25 cellular contexts compared by ENCODE assay signal in genomic region chr7:152949790-152950189, GRCh38.
DNase-seq lines count a peak whose midpoint lies in the region; ATAC-seq, FAIRE-seq and TF ChIP-seq lines count a peak whose summit lies in the region.
"Had no signal": no experiment of that assay in that cellular context is flagged by ENCODE, and none has a peak within 500 bp of the region (broad histone marks: within the 10 kb centered on the region; RNA-seq: fewer than 3 reads in every experiment).

No MANE protein-coding gene starts in this region.

- H4K5ac ChIP-seq in IMR-90 (ENCODE audit: low read depth, low read length): no peak overlapping the region
- no peak overlapping the region for H4K5ac ChIP-seq in mesendoderm (ENCODE audit: low read length)

- peak; percentile 91 for FAIRE-seq in bronchial epithelial cell (lab: Jason Lieb, UNC)
- no peak for FAIRE-seq in HepG2 (lab: Jason Lieb, UNC)
- FAIRE-seq: GM12878, GM12892, GM18507, GM19239 had no signal

- dilution Hi-C loops in IMR-90 (cut with HindIII; ENCODE audit: low sequenced_read_pairs, unreplicated experiment): no loop called here

- H3K4me3 ChIP-seq in IMR-90 (ENCODE audit: insufficient read depth, low read depth, low read length): no peak overlapping the region
- no peak overlapping the region for H3K4me3 ChIP-seq in bronchial epithelial cell (ENCODE audit: low read depth, low read length)
- no peak overlapping the region for H3K4me3 ChIP-seq in mesendoderm (ENCODE audit: low read length)
- H3K4me3 ChIP-seq in HepG2 (replicated peaks in 1 of 3; ENCODE audit: insufficient read depth in 1 of 3, low read depth in 2 of 3, low read length in 3 of 3): no peak overlapping the region
- H3K4me3 ChIP-seq: BLaER1, GM12878 had no signal

- no peaks in the 10 kb centered on the region for H3K27me3 ChIP-seq in IMR-90 (ENCODE audit: control insufficient read depth, insufficient read depth, low read length)
- H3K27me3 ChIP-seq in bronchial epithelial cell (ENCODE audit: control insufficient read depth, insufficient read depth, low read length): no peaks in the 10 kb centered on the region
- no peaks in the 10 kb centered on the region for H3K27me3 ChIP-seq in mesendoderm (ENCODE audit: insufficient read depth, low read length, poor library complexity)
- H3K27me3 ChIP-seq in HepG2 (ENCODE audit: control insufficient read depth in 1 of 2, insufficient read depth in 2 of 2, low read length in 2 of 2): peaks cover 0 to 8% of the 10 kb centered on the region in 2 experiments; a peak in 2 of 5 replicates
- H3K27me3 ChIP-seq: BLaER1 had no signal

- peak overlapping the region; percentile 55 for H2AK9ac ChIP-seq in IMR-90 (replicated peaks; ENCODE audit: low read depth, low read length, poor library complexity)

- H2BK20ac ChIP-seq in IMR-90 (ENCODE audit: low read depth, low read length): no peak overlapping the region

- H3K18ac ChIP-seq in IMR-90 (ENCODE audit: low read depth, low read length) (no peak overlapping the region), mesendoderm (ENCODE audit: low read length) (no peak overlapping the region)

- H3K27ac ChIP-seq in IMR-90 (ENCODE audit: insufficient read depth, low read length): no peak overlapping the region
- no peak overlapping the region for H3K27ac ChIP-seq in mesendoderm (ENCODE audit: low read depth, low read length)
- no peak overlapping the region for H3K27ac ChIP-seq in HepG2 (ENCODE audit: extremely low read length, insufficient read depth, low read length)
- H3K27ac ChIP-seq: BLaER1 had no signal

- H4K91ac ChIP-seq in IMR-90 (ENCODE audit: insufficient read depth, low read depth, low read length): no peak overlapping the region

- H3K4me2 ChIP-seq in IMR-90 (ENCODE audit: low read depth, low read length) (no peak overlapping the region), mesendoderm (ENCODE audit: low read length) (no peak overlapping the region), HepG2 (ENCODE audit: low read depth, low read length) (no peak overlapping the region)
- H3K4me2 ChIP-seq: BLaER1 had no signal

- no peaks in the 10 kb centered on the region for H3K79me1 ChIP-seq in IMR-90 (ENCODE audit: low read depth in 1 of 2, low read length in 2 of 2)
- H3K79me1 ChIP-seq in mesendoderm (ENCODE audit: low read length): no peaks in the 10 kb centered on the region

- H3K79me2 ChIP-seq in mesendoderm (ENCODE audit: control insufficient read depth, insufficient read depth, low read length) (no peaks in the 10 kb centered on the region), HepG2 (ENCODE audit: insufficient read depth, low read length) (no peaks in the 10 kb centered on the region)

- H3K4ac ChIP-seq in IMR-90 (ENCODE audit: low read depth, low read length): no peak overlapping the region
- no peak overlapping the region for H3K4ac ChIP-seq in mesendoderm (ENCODE audit: low read depth, low read length)

- H3K9me3 ChIP-seq in IMR-90 (ENCODE audit: control insufficient read depth, insufficient read depth, low read length): peaks cover 11% of the 10 kb centered on the region
- no peaks in the 10 kb centered on the region for H3K9me3 ChIP-seq in HepG2 (ENCODE audit: low read length)
- H3K9me3 ChIP-seq: BE2C had no signal

- BruUV-seq in IMR-90 (replicated peaks; lab: Mats Ljungman, UMichigan) (no TSS peak), HepG2 (replicated peaks; lab: Mats Ljungman, UMichigan) (no TSS peak)

- no peaks in the 10 kb centered on the region for H3K9me1 ChIP-seq in IMR-90 (ENCODE audit: insufficient read depth, low read length)

- ATAC-seq in IMR-90 (ENCODE audit: low read depth) (no peak), HepG2 (no peak), HG02763 (IDR thresholded peaks at IDR 0.05; ENCODE audit: unreplicated experiment) (no peak)
- ATAC-seq: GM12878 had no signal

- TF ChIP-seq POLR2A in IMR-90 (IDR thresholded peaks at IDR 0.05; ENCODE audit: low read depth, low read length): no peak
- no peak for TF ChIP-seq POLR2A in HepG2 (IDR thresholded peaks at IDR 0.05; ENCODE audit: insufficient read depth in 1 of 2, low read depth in 2 of 2, low read length in 2 of 2)

- H3K9ac ChIP-seq in IMR-90 (ENCODE audit: low read depth, low read length) (no peak overlapping the region), mesendoderm (ENCODE audit: low read length) (no peak overlapping the region), HepG2 (ENCODE audit: insufficient read depth, low read depth, low read length) (no peak overlapping the region)
- H3K9ac ChIP-seq: BLaER1 had no signal

- H3K36me3 ChIP-seq in IMR-90 (ENCODE audit: control insufficient read depth, insufficient read depth, low read length) (no peaks in the 10 kb centered on the region), bronchial epithelial cell (ENCODE audit: control insufficient read depth, insufficient read depth, low read length) (no peaks in the 10 kb centered on the region), mesendoderm (ENCODE audit: control insufficient read depth, insufficient read depth, low read length) (no peaks in the 10 kb centered on the region), HepG2 (replicated peaks in 1 of 2; ENCODE audit: control insufficient read depth in 1 of 2, insufficient read depth in 2 of 2, low read length in 2 of 2) (no peaks in the 10 kb centered on the region)
- H3K36me3 ChIP-seq: BE2C, BLaER1 had no signal

- in situ Hi-C loops in IMR-90 (cut with MboI; ENCODE audit: low sequenced_read_pairs) (no loop called here), HepG2 (cut with HindIII; ENCODE audit: extremely low pct_ligation_motif_present, low pct_unique_long_range_greater_than_20kb) (no loop called here)

- TF ChIP-seq EP300 in HepG2 (IDR thresholded peaks at IDR 0.05; ENCODE audit: low read depth in 2 of 2, low read length in 2 of 2) (no peak), HepG2 (CRISPR knock-in tag; IDR thresholded peaks at IDR 0.05; ENCODE audit: borderline replicate concordance) (no peak)

- DNase-seq in IMR-90 (no peak), bronchial epithelial cell (ENCODE audit: low read depth) (no peak), mesendoderm (peak; percentile 16), HepG2 (ENCODE audit: low spot score) (no peak), NCI-H2107 (lab: John Stamatoyannopoulos, UW) (no peak)
- DNase-seq: 8988T; ACHN; BE2C; C1 segment of cervical spinal cord; CD4-positive, alpha-beta memory T cell; CD4-positive, CD25-positive, alpha-beta regulatory T cell; CD8-positive, alpha-beta memory T cell; COR-L47; DMS 273 treated with DMSO at 0.1 percent for 48 hours; DMS53; DMS79; DND-41; EL; GDM1 had no signal

- intact Hi-C loops in IMR-90 (cut with micrococcal nuclease): no loop called here
- intact Hi-C loops in HepG2 (cut with micrococcal nuclease; ENCODE audit: unreplicated experiment): no loop called here

- no peak overlapping the region for H3K14ac ChIP-seq in IMR-90 (replicated peaks; ENCODE audit: low read depth, low read length)

- no peak overlapping the region for H2AFZ ChIP-seq in IMR-90 (replicated peaks; ENCODE audit: low read length, poor library complexity)
- H2AFZ ChIP-seq in HepG2 (ENCODE audit: low read length): no peak overlapping the region

- no peak overlapping the region for H2BK120ac ChIP-seq in IMR-90 (ENCODE audit: low read depth, low read length)
- no peak overlapping the region for H2BK120ac ChIP-seq in mesendoderm (ENCODE audit: low read depth, low read length)

- no peaks in the 10 kb centered on the region for H4K20me1 ChIP-seq in IMR-90 (ENCODE audit: insufficient read depth, low read length)
- no peaks in the 10 kb centered on the region for H4K20me1 ChIP-seq in HepG2 (ENCODE audit: insufficient read depth, low read length)
- H4K20me1 ChIP-seq: BLaER1 had no signal

- CTCF ChIA-PET in IMR-90 (lab: Yijun Ruan, JAX): interaction anchor here (0.6 kb wide), 1 partner anchor 14 kb away, joined by 5 read pairs; no protein-coding TSS in a partner anchor
- CTCF ChIA-PET in HepG2 (lab: Yijun Ruan, JAX; ENCODE audit: low intra/inter-chr PET ratio, low total read pairs): no interaction called here

- TF ChIP-seq RAD21 in IMR-90 (IDR thresholded peaks at IDR 0.05; ENCODE audit: low read length) (no peak), HepG2 (CRISPR knock-in tag; IDR thresholded peaks at IDR 0.05) (no peak)

- POLR2A ChIA-PET in IMR-90 (lab: Charles Lee; ENCODE audit: unreplicated experiment) (no interaction called here), HepG2 (lab: Yijun Ruan, JAX) (no interaction called here)

- H2BK5ac ChIP-seq in IMR-90 (ENCODE audit: low read depth, low read length, poor library complexity, severe bottlenecking): no peak overlapping the region
- no peak overlapping the region for H2BK5ac ChIP-seq in mesendoderm (ENCODE audit: low read length)

- H2BK15ac ChIP-seq in IMR-90 (ENCODE audit: low read depth, low read length): no peak overlapping the region
- no peak overlapping the region for H2BK15ac ChIP-seq in mesendoderm (replicated peaks; ENCODE audit: low read depth)

- H3K4me1 ChIP-seq in IMR-90 (ENCODE audit: control insufficient read depth, insufficient read depth, low read length) (no peaks in the 10 kb centered on the region), mesendoderm (ENCODE audit: control insufficient read depth, low read depth, low read length) (no peaks in the 10 kb centered on the region), HepG2 (ENCODE audit: insufficient read depth, low read length) (no peaks in the 10 kb centered on the region)
- H3K4me1 ChIP-seq: BE2C, BLaER1 had no signal

- WGBS in IMR-90 (ENCODE audit: extremely low coverage in 2 of 2, insufficient read length in 1 of 2), 2 experiments: no CpG with 5 or more reads among the region's 4 CpGs
- WGBS in mesendoderm (ENCODE audit: extremely low coverage, insufficient coverage, low lambda C conversion rate): no CpG with 5 or more reads among the region's 4 CpGs
- 4% methylated on average over 4 of the region's 4 CpGs for WGBS in HepG2 (ENCODE audit: low lambda C conversion rate)

- H2AK5ac ChIP-seq in IMR-90 (ENCODE audit: low read depth, low read length) (no peak overlapping the region), mesendoderm (ENCODE audit: low read length) (no peak overlapping the region)

- H3K23ac ChIP-seq in IMR-90 (ENCODE audit: low read depth, low read length) (no peak overlapping the region), mesendoderm (ENCODE audit: low read length) (no peak overlapping the region)

- no peak overlapping the region for H4K8ac ChIP-seq in IMR-90 (ENCODE audit: low read depth in 2 of 2, low read length in 2 of 2)
- H4K8ac ChIP-seq in mesendoderm (ENCODE audit: low read depth, low read length): no peak overlapping the region

- H3K56ac ChIP-seq in IMR-90 (ENCODE audit: extremely low read depth, insufficient read depth, low read length) (no peak overlapping the region), mesendoderm (ENCODE audit: low read length) (no peak overlapping the region)

- no peak for TF ChIP-seq CTCF in IMR-90 (conservative IDR thresholded peaks at IDR 0.05; ENCODE audit: low read depth, low read length)
- TF ChIP-seq CTCF in bronchial epithelial cell (IDR thresholded peaks at IDR 0.05; ENCODE audit: insufficient read depth, low read length, severe bottlenecking): no peak
- TF ChIP-seq CTCF in HepG2 (CRISPR knock-in tag; IDR thresholded peaks at IDR 0.05): no peak

TF ChIP-seq in IMR-90, 13 proteins besides CTCF, POLR2A, EP300 and RAD21:
- TF ChIP-seq MAZ (IDR thresholded peaks at IDR 0.05; ENCODE audit: borderline replicate concordance, low read depth, low read length): no peak
TF ChIP-seq in IMR-90: peak in this region for 0.

TF ChIP-seq in HepG2, 621 proteins besides CTCF, POLR2A, EP300 and RAD21 (continues in another document):
- TF ChIP-seq ZNF550 (CRISPR knock-in tag; IDR thresholded peaks at IDR 0.05; ENCODE audit: borderline replicate concordance): no peak
